9 cellular contexts compared by ENCODE assay signal in the genomic region with DNA sequence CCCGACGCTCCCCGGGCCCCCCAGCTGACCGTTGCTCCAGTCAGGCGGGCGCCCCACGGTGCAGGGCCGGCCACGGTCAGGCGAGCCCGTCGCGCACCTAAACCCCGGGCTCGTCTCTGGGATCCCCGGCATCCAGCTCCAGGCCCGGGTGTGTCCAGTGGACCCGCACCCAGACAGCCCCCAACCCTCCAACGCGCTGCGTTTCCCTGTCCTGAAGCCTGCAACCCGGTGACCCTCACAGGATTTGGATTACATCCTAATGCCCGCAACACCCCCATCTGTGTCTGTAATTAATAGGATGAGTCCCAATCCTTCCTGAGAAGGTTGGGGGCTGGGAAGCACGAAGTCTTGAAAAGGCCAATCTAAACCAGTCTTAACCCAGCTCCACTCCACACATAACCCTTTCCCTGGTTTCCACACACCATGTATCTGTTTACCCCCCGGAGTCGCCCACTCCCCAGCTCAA. TPM values are rescaled to one million over a fixed set of nuclear protein-coding genes. Genes with fewer than 3 reads are reported as not detected.
DNase-seq lines count a peak whose midpoint lies in the region; ATAC-seq, FAIRE-seq and TF ChIP-seq lines count a peak whose summit lies in the region.
"Had no signal": no experiment of that assay in that cellular context is flagged by ENCODE, and none has a peak within 500 bp of the region (broad histone marks: within the 10 kb centered on the region; RNA-seq: fewer than 3 reads in every experiment).

No MANE protein-coding gene starts in this region.

- POLR2A ChIA-PET in OCI-LY7 (lab: Charles Lee), result interaction anchor here (0.6 to 3.9 kb wide), 7 partner anchors 12 to 1055 kb away, joined by 3 to 40 read pairs (median 4); a partner anchor contains a TSS

- peaks cover 5% of the 10 kb centered on the region for H3K4me1 Mint-ChIP-seq in endothelial cell (ENCODE audit: unreplicated experiment)
- H3K4me1 Mint-ChIP-seq in progenitor cell of endocrine pancreas (ENCODE audit: low read depth), result peaks cover 6% of the 10 kb centered on the region

- peak overlapping the region; percentile 61 for H3K27ac Mint-ChIP-seq in endothelial cell (ENCODE audit: unreplicated experiment)
- peak overlapping the region; percentile 75 for H3K27ac Mint-ChIP-seq in progenitor cell of endocrine pancreas

- H2AFZ ChIP-seq in DND-41 (ENCODE audit: low read depth, low read length) (no peak overlapping the region), OCI-LY7 (ENCODE audit: low read length) (peak overlapping the region; percentile 77; the same call in 1 of the 2 replicates)

- no peaks in the 10 kb centered on the region for H3K36me3 Mint-ChIP-seq in endothelial cell (ENCODE audit: low read depth, unreplicated experiment)
- no peaks in the 10 kb centered on the region for H3K36me3 Mint-ChIP-seq in progenitor cell of endocrine pancreas (ENCODE audit: insufficient read depth)

- H3K4me3 ChIP-seq in DND-41 (ENCODE audit: low read depth in 1 of 2, low read length in 2 of 2), result no peak overlapping the region
- peak overlapping the region; percentile 71 for H3K4me3 ChIP-seq in OCI-LY7 (ENCODE audit: low read depth, low read length, poor library complexity, severe bottlenecking)

- FAIRE-seq in GM19239 (lab: Jason Lieb, UNC), result no peak

- CTCF ChIA-PET in OCI-LY7 (lab: Charles Lee; ENCODE audit: unreplicated experiment), result interaction anchor here (0.6 to 1.7 kb wide), 2 partner anchors 27 to 370 kb away, joined by 3 to 6 read pairs; no protein-coding TSS in a partner anchor

- no peaks in the 10 kb centered on the region for H3K36me3 ChIP-seq in DND-41 (ENCODE audit: insufficient read depth, low read length)
- H3K36me3 ChIP-seq in OCI-LY7 (ENCODE audit: insufficient read depth, low read length), result no peaks in the 10 kb centered on the region

- H3K79me2 ChIP-seq in DND-41 (ENCODE audit: insufficient read depth, low read length) (no peaks in the 10 kb centered on the region), OCI-LY7 (ENCODE audit: insufficient read depth, low read depth, low read length) (no peaks in the 10 kb centered on the region)

- no peaks in the 10 kb centered on the region for H3K9me2 ChIP-seq in OCI-LY7 (ENCODE audit: insufficient read depth, low read length)

- no TSS peak for BruUV-seq in OCI-LY7 (replicated peaks; lab: Mats Ljungman, UMichigan)

- H3K27ac ChIP-seq in DND-41 (ENCODE audit: low read length) (no peak overlapping the region), OCI-LY7 (ENCODE audit: low read depth, low read length, poor library complexity, severe bottlenecking) (no peak overlapping the region)
- H3K27ac ChIP-seq: epithelial cell of prostate had no signal

- peaks cover 15% of the 10 kb centered on the region for H3K27me3 Mint-ChIP-seq in endothelial cell (ENCODE audit: unreplicated experiment)
- H3K27me3 Mint-ChIP-seq in progenitor cell of endocrine pancreas, result peaks cover 53% of the 10 kb centered on the region

- ATAC-seq in DND-41 (ENCODE audit: insufficient read depth, low read depth) (no peak), GM19463 (IDR thresholded peaks at IDR 0.05; ENCODE audit: unreplicated experiment) (no peak), GM18870 (IDR thresholded peaks at IDR 0.05; ENCODE audit: unreplicated experiment) (no peak)

- H3K4me2 ChIP-seq in DND-41 (ENCODE audit: insufficient read depth, low read length) (peak overlapping the region; percentile 79), OCI-LY7 (ENCODE audit: low read length) (peak overlapping the region; percentile 72)

- H3K4me1 ChIP-seq in DND-41 (ENCODE audit: insufficient read depth, low read length) (peaks cover 15% of the 10 kb centered on the region), OCI-LY7 (ENCODE audit: insufficient read depth, low read length, poor library complexity, severe bottlenecking) (peaks cover 24% of the 10 kb centered on the region)

- H3K4me3 Mint-ChIP-seq in endothelial cell (ENCODE audit: unreplicated experiment), result peak overlapping the region; percentile 78
- peak overlapping the region; percentile 76 for H3K4me3 Mint-ChIP-seq in progenitor cell of endocrine pancreas (ENCODE audit: low read depth)

- no peaks in the 10 kb centered on the region for H3K9me3 Mint-ChIP-seq in endothelial cell (ENCODE audit: unreplicated experiment)
- no peaks in the 10 kb centered on the region for H3K9me3 Mint-ChIP-seq in progenitor cell of endocrine pancreas (ENCODE audit: low read depth)

- H3K9me3 ChIP-seq in DND-41 (ENCODE audit: insufficient read depth, low read length, severe bottlenecking) (no peaks in the 10 kb centered on the region), OCI-LY7 (ENCODE audit: low read length) (no peaks in the 10 kb centered on the region)

- TF ChIP-seq CTCF in DND-41 (IDR thresholded peaks at IDR 0.05; ENCODE audit: borderline replicate concordance, extremely low read depth, low read length, poor library complexity, severe bottlenecking) (no peak), OCI-LY7 (conservative IDR thresholded peaks at IDR 0.05; ENCODE audit: low read length) (no peak), endothelial cell (IDR thresholded peaks at IDR 0.05; ENCODE audit: unreplicated experiment) (no peak), progenitor cell of endocrine pancreas (IDR thresholded peaks at IDR 0.05; ENCODE audit: unreplicated experiment) (no peak)

- no peak for DNase-seq in DND-41
- DNase-seq in OCI-LY7 (ENCODE audit: low spot score), result no peak
- no peak for DNase-seq in endothelial cell (ENCODE audit: low spot score)
- DNase-seq in progenitor cell of endocrine pancreas (ENCODE audit: low spot score, unreplicated experiment), result no peak
- DNase-seq in GM19239 (ENCODE audit: insufficient read length, low spot score), result no peak
- DNase-seq in hepatic stellate cell (ENCODE audit: low spot score), result no peak

- H4K20me1 ChIP-seq in DND-41 (ENCODE audit: insufficient read depth, low read length), result peaks cover 14% of the 10 kb centered on the region
- no peaks in the 10 kb centered on the region for H4K20me1 ChIP-seq in OCI-LY7 (ENCODE audit: insufficient read depth, low read length)

- intact Hi-C loops in OCI-LY7 (cut with micrococcal nuclease; ENCODE audit: unreplicated experiment), result no loop called here

- peak overlapping the region; percentile 44; the same call in 1 of the 2 replicates for H3K9ac ChIP-seq in DND-41 (ENCODE audit: low read depth, low read length)

- peaks cover 31% of the 10 kb centered on the region for H3K27me3 ChIP-seq in DND-41 (ENCODE audit: insufficient read depth, low read length, poor library complexity)

RNA-seq across cellular contexts. Expression of a gene that starts 10.4 kb away (rescaled TPM):
- 0.10 TPM in 1 of 2 replicates, not detected in the other for total RNA-seq in OCI-LY7 (2014; rRNA removed; shearing (Covaris generic))
- total RNA-seq in OCI-LY7 (2022), result not detected in 2 replicates
- total RNA-seq in endothelial cell (ENCODE audit: unreplicated experiment), result not detected
- total RNA-seq in progenitor cell of endocrine pancreas, result not detected in 2 replicates

RNA-seq across cellular contexts. Expression of a gene that starts 12.3 kb away (rescaled TPM):
- 33.7 and 43.6 TPM in 2 replicates for total RNA-seq in OCI-LY7 (2014; rRNA removed; shearing (Covaris generic))
- total RNA-seq in OCI-LY7 (2022) (130 TPM in 2 replicates), endothelial cell (ENCODE audit: unreplicated experiment) (23.9 TPM), progenitor cell of endocrine pancreas (29.7 and 34.7 TPM in 2 replicates)

RNA-seq across cellular contexts. Expression of a gene that starts 30.0 kb away (rescaled TPM):
- 0.03 and 0.32 TPM in 2 replicates for total RNA-seq in OCI-LY7 (2014; rRNA removed; shearing (Covaris generic))
- total RNA-seq in OCI-LY7 (2022) (0.21 TPM in 1 of 2 replicates, not detected in the other), endothelial cell (ENCODE audit: unreplicated experiment) (1.4 TPM), progenitor cell of endocrine pancreas (4.3 and 4.9 TPM in 2 replicates)

RNA-seq across cellular contexts. Expression of a gene that starts 32.8 kb away (rescaled TPM):
- total RNA-seq in OCI-LY7 (2014; rRNA removed; shearing (Covaris generic)), result 75.5 and 79.2 TPM in 2 replicates
- 63.6 and 77.3 TPM in 2 replicates for total RNA-seq in OCI-LY7 (2022)
- total RNA-seq in endothelial cell (ENCODE audit: unreplicated experiment), result 38.2 TPM
- total RNA-seq in progenitor cell of endocrine pancreas, result 79.7 and 80.9 TPM in 2 replicates

RNA-seq across cellular contexts. Expression of a gene that starts 33.0 kb away (rescaled TPM):
- 3.1 and 4.6 TPM in 2 replicates for total RNA-seq in OCI-LY7 (2014; rRNA removed; shearing (Covaris generic))
- 7.5 and 8.1 TPM in 2 replicates for total RNA-seq in OCI-LY7 (2022)
- 1.2 TPM for total RNA-seq in endothelial cell (ENCODE audit: unreplicated experiment)
- 2.3 and 2.8 TPM in 2 replicates for total RNA-seq in progenitor cell of endocrine pancreas
